ENCODE assay signal across 7 cellular contexts in the genomic region with DNA sequence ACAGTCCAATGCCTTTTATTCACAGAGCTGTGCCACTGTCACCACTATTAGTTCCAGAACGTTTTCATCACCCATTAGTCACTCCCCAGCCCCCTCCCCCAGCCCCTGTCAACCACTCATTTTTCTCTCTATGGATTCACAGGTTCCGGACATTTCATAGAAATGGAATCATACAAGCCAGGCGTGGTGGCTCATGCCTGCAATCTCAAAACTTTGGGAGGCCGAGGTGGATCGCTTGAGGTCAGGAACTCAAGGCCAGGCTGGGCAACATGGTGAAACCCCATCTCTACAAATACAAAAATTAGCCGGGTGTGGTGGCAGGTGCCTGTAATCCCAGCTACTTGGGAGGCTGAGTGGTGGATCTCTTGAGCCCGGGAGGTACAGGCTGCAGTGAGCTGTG. TPM values are rescaled to one million over a fixed set of nuclear protein-coding genes. Genes with fewer than 3 reads are reported as not detected.
DNase-seq lines count a peak whose midpoint lies in the region; ATAC-seq and TF ChIP-seq lines count a peak whose summit lies in the region.

No MANE protein-coding gene starts in this region.

- TF ChIP-seq CTCF in Calu3 (IDR thresholded peaks at IDR 0.05; ENCODE audit: unreplicated experiment) (no peak), neural progenitor cell (IDR thresholded peaks at IDR 0.05) (no peak)

- H3K36me3 Mint-ChIP-seq in Calu3 (ENCODE audit: insufficient read depth, unreplicated experiment) = peaks cover 36% of the 10 kb centered on the region
- peaks cover 3% of the 10 kb centered on the region for H3K36me3 Mint-ChIP-seq in neural progenitor cell

- peak overlapping the region; percentile 90 for H3K4me3 Mint-ChIP-seq in Calu3 (ENCODE audit: low read depth, unreplicated experiment)
- H3K4me3 Mint-ChIP-seq in neural progenitor cell = peak overlapping the region; percentile 94

- BruUV-seq in Calu3 (replicated peaks; lab: Mats Ljungman, UMichigan) = no TSS peak

- no peaks in the 10 kb centered on the region for H3K9me3 ChIP-seq in neural progenitor cell (ENCODE audit: low read depth)

- H3F3A ChIP-seq in neural progenitor cell (ENCODE audit: low read depth) = peaks cover 11% of the 10 kb centered on the region

- H3K4me3 ChIP-seq in neural progenitor cell = no peak overlapping the region

- peaks cover 17% of the 10 kb centered on the region for H3K4me1 Mint-ChIP-seq in Calu3 (ENCODE audit: low read depth, unreplicated experiment)
- peaks cover 10% of the 10 kb centered on the region for H3K4me1 Mint-ChIP-seq in neural progenitor cell

- H3K9me3 Mint-ChIP-seq in Calu3 (ENCODE audit: low read depth, unreplicated experiment) (no peaks in the 10 kb centered on the region), neural progenitor cell (no peaks in the 10 kb centered on the region)

- H3K27me3 Mint-ChIP-seq in Calu3 (ENCODE audit: unreplicated experiment) (no peaks in the 10 kb centered on the region), neural progenitor cell (ENCODE audit: insufficient read depth, low read depth) (peaks cover 14% of the 10 kb centered on the region)

- ATAC-seq in HG02571 (IDR thresholded peaks at IDR 0.05; ENCODE audit: unreplicated experiment) (no peak), HG03460 (IDR thresholded peaks at IDR 0.05; ENCODE audit: unreplicated experiment) (no peak)

- H3K4me2 ChIP-seq in neural progenitor cell = peak overlapping the region; percentile 36

- CTCF ChIA-PET in Calu3 (lab: Charles Lee) = interaction anchor here (0.6 to 2.0 kb wide), 7 partner anchors 17 to 537 kb away, joined by 3 to 13 read pairs (median 4); no protein-coding TSS in a partner anchor

- peaks cover 6% of the 10 kb centered on the region for H3K27me3 ChIP-seq in neural progenitor cell

- DNase-seq in Calu3 (no peak), M059J (ENCODE audit: low read depth) (peak; percentile 48), amniotic epithelial cell (ENCODE audit: low read depth) (peak; percentile 61), neural progenitor cell (ENCODE audit: low spot score) (no peak), NCI-H82 treated with DMSO at 0.1 percent for 48 hours (lab: John Stamatoyannopoulos, UW; ENCODE audit: unreplicated experiment) (no peak)

- no peak overlapping the region for H2AFZ ChIP-seq in neural progenitor cell (replicated peaks)

- H3K36me3 ChIP-seq in neural progenitor cell = no peaks in the 10 kb centered on the region

- peaks cover 38% of the 10 kb centered on the region for H3K79me2 ChIP-seq in neural progenitor cell (ENCODE audit: low read depth)

- H4K20me1 ChIP-seq in neural progenitor cell (ENCODE audit: low read depth) = peaks cover 24% of the 10 kb centered on the region

- no peak overlapping the region for H3K27ac ChIP-seq in neural progenitor cell

- peak overlapping the region; percentile 89 for H3K27ac Mint-ChIP-seq in Calu3 (ENCODE audit: unreplicated experiment)
- no peak overlapping the region for H3K27ac Mint-ChIP-seq in neural progenitor cell

- H3K9ac ChIP-seq in neural progenitor cell = no peak overlapping the region

- intact Hi-C loops in Calu3 (cut with micrococcal nuclease; ENCODE audit: unreplicated experiment) = no loop called here

- H3K4me1 ChIP-seq in neural progenitor cell = peaks cover 4% of the 10 kb centered on the region

RNA-seq across cellular contexts. Expression of a gene that starts 0.8 kb away (rescaled TPM):
- 72.7 and 85.3 TPM in 2 replicates for total RNA-seq in Calu3 (2022)
- 38.6 and 61.5 TPM in 2 replicates for total RNA-seq in M059J (2014; rRNA removed; shearing (Covaris generic))
- 17.0 and 40.8 TPM in 2 replicates for total RNA-seq in neural progenitor cell (ENCODE audit: low replicate concordance)

RNA-seq across cellular contexts. Expression of a gene that starts 19.8 kb away (rescaled TPM):
- total RNA-seq in Calu3 (2022) = 18.1 and 22.4 TPM in 2 replicates
- total RNA-seq in M059J (2014; rRNA removed; shearing (Covaris generic)) = 69.9 and 115 TPM in 2 replicates
- total RNA-seq in neural progenitor cell (ENCODE audit: low replicate concordance) = 3.1 and 7.5 TPM in 2 replicates

RNA-seq across cellular contexts. Expression of a gene that starts 36.0 kb away (rescaled TPM):
- 22.1 and 24.5 TPM in 2 replicates for total RNA-seq in Calu3 (2022)
- 0.22 and 1.1 TPM in 2 replicates for total RNA-seq in M059J (2014; rRNA removed; shearing (Covaris generic))
- total RNA-seq in neural progenitor cell (ENCODE audit: low replicate concordance) = 0.15 and 1.3 TPM in 2 replicates

Comparison
In these comparisons a context has a peak if more than half of its experiments do, and no peak if none do; other contexts are left out.
1. DNase-seq: peak in M059J (single experiment) and amniotic epithelial cell (single experiment); none in Calu3 (single experiment), neural progenitor cell (single experiment) and NCI-H82 treated with DMSO at 0.1 percent for 48 hours (single experiment).